ENCODE assay signal across 26 cellular contexts in the genomic region with DNA sequence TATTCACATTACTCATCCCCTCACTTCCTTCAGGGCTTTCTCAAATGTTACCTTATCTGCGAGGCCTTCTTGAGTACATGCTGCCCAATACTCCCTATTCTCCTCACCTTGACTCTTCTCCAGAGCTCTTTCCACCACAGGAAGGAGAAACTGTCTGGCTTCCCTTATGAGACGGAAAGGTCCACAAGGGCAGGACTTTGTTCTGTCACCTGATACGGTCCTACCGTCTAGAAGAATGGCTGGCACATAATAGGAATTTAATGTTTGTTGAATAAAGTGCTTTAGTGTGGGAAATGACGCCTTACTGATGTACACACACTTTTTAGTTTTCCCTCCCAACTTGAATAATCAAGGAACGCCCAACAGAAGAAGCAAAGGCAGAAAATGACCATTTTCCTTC. TPM values are rescaled to one million over a fixed set of nuclear protein-coding genes. Genes with fewer than 3 reads are reported as not detected.
A peak's percentile ranks its signal among the peaks of the same experiment; 100 is the strongest.
DNase-seq lines count a peak whose midpoint lies in the region; ATAC-seq and TF ChIP-seq lines count a peak whose summit lies in the region.
"Had no signal": no experiment of that assay in that cellular context is flagged by ENCODE, and none has a peak within 500 bp of the region (broad histone marks: within the 10 kb centered on the region; RNA-seq: fewer than 3 reads in every experiment).

No MANE protein-coding gene starts in this region.

- peak overlapping the region; percentile 17 for H3K27ac ChIP-seq in A673 (ENCODE audit: low read depth, low read length, poor library complexity, severe bottlenecking)
- no peak overlapping the region for H3K27ac ChIP-seq in CD4-positive, alpha-beta T cell (ENCODE audit: low read depth, low read length)
- no peak overlapping the region for H3K27ac ChIP-seq in caudate nucleus (ENCODE audit: low read depth, low read length)
- H3K27ac ChIP-seq: adrenal gland, cardiac muscle cell, suprapubic skin had no signal

- peak overlapping the region; percentile 10 for H3K27ac Mint-ChIP-seq in CD4-positive, alpha-beta T cell
- H3K27ac Mint-ChIP-seq in WTC11 = peak overlapping the region; percentile 46
- H3K27ac Mint-ChIP-seq: T-helper 2 cell treated with Interferon-gamma antibody and Interleukin-4, amounts not matched to agents 5 μg/mL and 100 μg/mL, for 36 hours had no signal

- no peaks in the 10 kb centered on the region for H3K9me3 ChIP-seq in A673 (ENCODE audit: low read depth, low read length, poor library complexity, severe bottlenecking)
- no peaks in the 10 kb centered on the region for H3K9me3 ChIP-seq in CD4-positive, alpha-beta T cell (ENCODE audit: control insufficient read depth, low read length)
- H3K9me3 ChIP-seq: adrenal gland, heart left ventricle, suprapubic skin had no signal

- H3K4me3 ChIP-seq in A673 (ENCODE audit: low read depth, low read length, poor library complexity, severe bottlenecking) = no peak overlapping the region
- H3K4me3 ChIP-seq: adrenal gland, cardiac muscle cell, heart left ventricle, lung, suprapubic skin had no signal

- ATAC-seq in CD4-positive, alpha-beta T cell (ENCODE audit: poor library complexity) = no peak
- ATAC-seq in WTC11 = no peak
- ATAC-seq in left colon = peak; percentile 44
- ATAC-seq in GM19023 (IDR thresholded peaks at IDR 0.05; ENCODE audit: unreplicated experiment) = no peak
- ATAC-seq: activated CD4-positive, alpha-beta T cell treated with anti-CD3 and anti-CD28 coated beads for 36 hours; heart left ventricle had no signal

- DNase-seq in A673 (ENCODE audit: low spot score) = no peak
- no peak for DNase-seq in CD4-positive, alpha-beta T cell
- no peak for DNase-seq in WTC11 (ENCODE audit: low spot score)
- no peak for DNase-seq in left colon
- no peak for DNase-seq in NCI-H187 (lab: John Stamatoyannopoulos, UW)
- DNase-seq in central memory CD4-positive, alpha-beta T cell = no peak
- no peak for DNase-seq in caudate nucleus (lab: John Stamatoyannopoulos, UW)
- DNase-seq: activated CD4-positive, alpha-beta T cell treated with anti-CD3 and anti-CD28 coated beads for 36 hours; activated T-cell treated with anti-CD3 and anti-CD28 coated beads, Interleukin-2, amount 50 U/mL, for 48 hours; AML-193; DMS 273 treated with DMSO at 0.1 percent for 48 hours; effector CD4-positive, alpha-beta T cell; heart left ventricle; immature natural killer cell; Kasumi-1; NCI-H1092; NCI-H524 treated with DMSO at 0.1 percent for 48 hours; posterior cingulate gyrus; SHP77; stimulated activated CD4-positive, alpha-beta T cell treated with anti-CD3 and anti-CD28 coated beads, Interleukin-4, amount 100 ng/mL, for 24 hours had no signal

- TF ChIP-seq CTCF in A673 (conservative IDR thresholded peaks at IDR 0.05; ENCODE audit: low read depth, low read length) (no peak), WTC11 (IDR thresholded peaks at IDR 0.05) (no peak)
- no peak for TF ChIP-seq CTCF in CD4-positive, alpha-beta T cell (IDR thresholded peaks at IDR 0.05)

- no peaks in the 10 kb centered on the region for H3K27me3 ChIP-seq in A673 (replicated peaks; ENCODE audit: insufficient read depth, low read depth, low read length, poor library complexity)
- no peaks in the 10 kb centered on the region for H3K27me3 ChIP-seq in CD4-positive, alpha-beta T cell (ENCODE audit: control insufficient read depth, insufficient read depth, low read length)
- H3K27me3 ChIP-seq: adrenal gland, cardiac muscle cell, heart left ventricle, suprapubic skin had no signal

- H3K9me3 Mint-ChIP-seq in CD4-positive, alpha-beta T cell = no peaks in the 10 kb centered on the region
- no peaks in the 10 kb centered on the region for H3K9me3 Mint-ChIP-seq in WTC11
- H3K9me3 Mint-ChIP-seq: immature natural killer cell; T-helper 2 cell treated with Interferon-gamma antibody and Interleukin-4, amounts not matched to agents 5 μg/mL and 100 μg/mL, for 36 hours had no signal

- H3K4me1 ChIP-seq in A673 (ENCODE audit: insufficient read depth, low read length, poor library complexity, severe bottlenecking) = peaks cover 12% of the 10 kb centered on the region

- intact Hi-C loops in A673 (cut with micrococcal nuclease; ENCODE audit: unreplicated experiment) (no loop called here), left colon (cut with DNase I, micrococcal nuclease) (no loop called here)
- intact Hi-C loops in CD4-positive, alpha-beta T cell (cut with DNase I, micrococcal nuclease) = no loop called here

- CTCF ChIA-PET in A673 (lab: Charles Lee) = no interaction called here
- CTCF ChIA-PET in CD4-positive, alpha-beta T cell (lab: Charles Lee) = interaction anchor here (1.5 kb wide), 1 partner anchor 11 kb away, joined by 3 read pairs; no protein-coding TSS in a partner anchor
- CTCF ChIA-PET in WTC11 (lab: Charles Lee) = interaction anchor here (1.2 to 2.0 kb wide), 2 partner anchors 96 to 108 kb away, joined by 3 to 7 read pairs; partner anchors contain the start of gene HBEGF

- H3K36me3 ChIP-seq in A673 (ENCODE audit: insufficient read depth, low read length, poor library complexity, severe bottlenecking) = peaks cover 2% of the 10 kb centered on the region

- no TSS peak for BruUV-seq in A673 (replicated peaks; lab: Mats Ljungman, UMichigan)

- peaks cover 58% of the 10 kb centered on the region for H3K4me1 Mint-ChIP-seq in CD4-positive, alpha-beta T cell (ENCODE audit: low read depth)
- peaks cover 25% of the 10 kb centered on the region for H3K4me1 Mint-ChIP-seq in WTC11

- no peak overlapping the region for H3K4me3 Mint-ChIP-seq in CD4-positive, alpha-beta T cell
- no peak overlapping the region for H3K4me3 Mint-ChIP-seq in WTC11
- H3K4me3 Mint-ChIP-seq: activated CD4-positive, alpha-beta T cell treated with anti-CD3 and anti-CD28 coated beads for 36 hours; T-helper 2 cell treated with Interferon-gamma antibody and Interleukin-4, amounts not matched to agents 5 μg/mL and 100 μg/mL, for 36 hours had no signal

- H3K36me3 Mint-ChIP-seq in CD4-positive, alpha-beta T cell (ENCODE audit: low read depth) = peaks cover 5% of the 10 kb centered on the region
- H3K36me3 Mint-ChIP-seq in WTC11 = peaks cover 10% of the 10 kb centered on the region; the same call in 1 of the 2 replicates

- no peaks in the 10 kb centered on the region for H3K27me3 Mint-ChIP-seq in CD4-positive, alpha-beta T cell
- no peaks in the 10 kb centered on the region for H3K27me3 Mint-ChIP-seq in WTC11 (ENCODE audit: low read depth)
- H3K27me3 Mint-ChIP-seq: activated CD4-positive, alpha-beta T cell treated with anti-CD3 and anti-CD28 coated beads for 36 hours had no signal

- POLR2A ChIA-PET in A673 (lab: Charles Lee; ENCODE audit: low non-redundant PET) (no interaction called here), WTC11 (lab: Charles Lee) (no interaction called here)
- POLR2A ChIA-PET in CD4-positive, alpha-beta T cell (lab: Charles Lee) = interaction anchor here (1.9 to 2.1 kb wide), 2 partner anchors 17 to 53 kb away, joined by 5 to 8 read pairs; partner anchors contain the start of gene PFDN1

TF ChIP-seq in WTC11, 78 proteins besides CTCF, POLR2A, EP300 and RAD21:
- TF ChIP-seq KAT7 (CRISPR knock-in tag; IDR thresholded peaks at IDR 0.05; ENCODE audit: borderline replicate concordance) (no peak), ATF1 (CRISPR knock-in tag; IDR thresholded peaks at IDR 0.05) (no peak)
- TF ChIP-seq, protein P1, sequence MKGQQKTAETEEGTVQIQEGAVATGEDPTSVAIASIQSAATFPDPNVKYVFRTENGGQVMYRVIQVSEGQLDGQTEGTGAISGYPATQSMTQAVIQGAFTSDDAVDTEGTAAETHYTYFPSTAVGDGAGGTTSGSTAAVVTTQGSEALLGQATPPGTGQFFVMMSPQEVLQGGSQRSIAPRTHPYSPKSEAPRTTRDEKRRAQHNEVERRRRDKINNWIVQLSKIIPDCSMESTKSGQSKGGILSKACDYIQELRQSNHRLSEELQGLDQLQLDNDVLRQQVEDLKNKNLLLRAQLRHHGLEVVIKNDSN (CRISPR knock-in tag; IDR thresholded peaks at IDR 0.05) = no peak

RNA-seq across cellular contexts. Expression of gene PFDN1, which starts 52.5 kb away (rescaled TPM):
- total RNA-seq in A673 (2021) = 81.2 and 94.1 TPM in 2 replicates
- 10 to 100 TPM; 21.3 to 22.0 TPM for total RNA-seq in CD4-positive, alpha-beta T cell
- 44.1 to 46.4 TPM (median 46.2 TPM) in 3 replicates for total RNA-seq in WTC11 (2021)
- total RNA-seq in left colon = 10 to 100 TPM; 37.2 TPM
